In genomic region chr1:117621316-117621715, GRCh38 we compare ENCODE assay signal across 24 cellular contexts.
"Had no signal": no experiment of that assay in that cellular context is flagged by ENCODE, and none has a peak within 500 bp of the region (broad histone marks: within the 10 kb centered on the region; RNA-seq: fewer than 3 reads in every experiment).

No MANE protein-coding gene starts in this region.

- H3K27ac Mint-ChIP-seq: activated CD4-positive, alpha-beta T cell treated with anti-CD3 and anti-CD28 coated beads for 36 hours; activated CD8-positive, alpha-beta T cell treated with anti-CD3 and anti-CD28 coated beads, Interleukin-2, amount 10 ng/mL, durations not matched to agents 7 days and 5 days; activated naive CD8-positive, alpha-beta T cell treated with anti-CD3 and anti-CD28 coated beads, Interleukin-2, amount 50 U/mL, for 24 hours; activated T-helper 1 cell treated with anti-CD3 and anti-CD28 coated beads, Interleukin-12 subunit alpha, Interleukin-12 subunit beta, Interleukin-2, Interleukin-4 antibody, amounts not matched to agents 30 ng/mL and 10 ng/mL and 1 ng/mL, durations not matched to agents 14 hours and 24 hours and 36 hours; brain had no signal

- H3K9me3 ChIP-seq: ascending aorta had no signal

- ATAC-seq: activated CD4-positive, alpha-beta T cell treated with anti-CD3 and anti-CD28 coated beads for 36 hours; activated CD8-positive, alpha-beta T cell treated with anti-CD3 and anti-CD28 coated beads, Interleukin-2, amount 10 ng/mL, durations not matched to agents 7 days and 5 days; activated naive CD8-positive, alpha-beta T cell treated with anti-CD3 and anti-CD28 coated beads, Interleukin-2, amount 50 U/mL, for 24 hours; K562 had no signal

- H3K4me2 ChIP-seq: PC-9 had no signal

- H3K4me1 ChIP-seq: ascending aorta had no signal

- H3K9me3 Mint-ChIP-seq: activated naive CD4-positive, alpha-beta T cell treated with anti-CD3 and anti-CD28 coated beads, Interleukin-2, amount 50 U/mL, for 24 hours; activated naive CD8-positive, alpha-beta T cell treated with anti-CD3 and anti-CD28 coated beads, Interleukin-2, amount 50 U/mL, for 24 hours; activated T-helper 1 cell treated with anti-CD3 and anti-CD28 coated beads, Interleukin-12 subunit alpha, Interleukin-12 subunit beta, Interleukin-2, Interleukin-4 antibody, amounts not matched to agents 30 ng/mL and 10 ng/mL and 1 ng/mL, durations not matched to agents 14 hours and 24 hours and 36 hours; brain had no signal

- H3K27ac ChIP-seq: ascending aorta, PC-9 had no signal

- H3K4me3 Mint-ChIP-seq: activated CD4-positive, alpha-beta T cell treated with anti-CD3 and anti-CD28 coated beads for 36 hours; activated CD8-positive, alpha-beta T cell treated with anti-CD3 and anti-CD28 coated beads, Interleukin-2, amount 10 ng/mL, durations not matched to agents 7 days and 5 days; activated naive CD4-positive, alpha-beta T cell treated with anti-CD3 and anti-CD28 coated beads, Interleukin-2, amount 50 U/mL, for 24 hours; activated naive CD8-positive, alpha-beta T cell treated with anti-CD3 and anti-CD28 coated beads, Interleukin-2, amount 50 U/mL, for 24 hours; activated T-helper 1 cell treated with anti-CD3 and anti-CD28 coated beads, Interleukin-12 subunit alpha, Interleukin-12 subunit beta, Interleukin-2, Interleukin-4 antibody, amounts not matched to agents 30 ng/mL and 10 ng/mL and 1 ng/mL, durations not matched to agents 14 hours and 24 hours and 36 hours; brain had no signal

- H3K36me3 Mint-ChIP-seq: brain had no signal

- H3K27me3 ChIP-seq: ascending aorta had no signal

- H3K27me3 Mint-ChIP-seq: activated naive CD4-positive, alpha-beta T cell treated with anti-CD3 and anti-CD28 coated beads, Interleukin-2, amount 50 U/mL, for 24 hours had no signal

- H3K4me3 ChIP-seq: ascending aorta, K562, PC-9 had no signal

- H2AFZ ChIP-seq: PC-9 had no signal

- DNase-seq: activated CD4-positive, alpha-beta T cell treated with anti-CD3 and anti-CD28 coated beads for 36 hours; activated CD4-positive, CD25-positive, alpha-beta regulatory T cell; activated CD8-positive, alpha-beta memory T cell treated with anti-CD3 and anti-CD28 coated beads, Interleukin-2, amount 50 U/mL, for 48 hours; activated CD8-positive, alpha-beta T cell treated with anti-CD3 and anti-CD28 coated beads, Interleukin-2, amount 10 ng/mL, durations not matched to agents 7 days and 5 days; activated effector memory CD4-positive, alpha-beta T cell treated with Interleukin-2 at 50 U/mL for 16 hours; activated naive CD4-positive, alpha-beta T cell; activated naive CD8-positive, alpha-beta T cell treated with anti-CD3 and anti-CD28 coated beads, Interleukin-2, amount 50 U/mL, for 24 hours; activated T-cell treated with anti-CD3 and anti-CD28 coated beads, Interleukin-2, amount 50 U/mL, for 1 hour; amniotic stem cell; Karpas-422; NCI-H146; NCI-H187 treated with DMSO at 0.1 percent for 48 hours; NCI-H2081 treated with DMSO at 0.1 percent for 48 hours; NCI-H446; NCI-H524; PC-9; SHP77 treated with DMSO at 0.1 percent for 48 hours; T-helper 2 cell; T1000 had no signal

- H3K4me1 Mint-ChIP-seq: brain had no signal
